ENCODE assay signal across 22 cellular contexts in genomic region chr19:13176345-13176744, GRCh38. TPM values are rescaled to one million over a fixed set of nuclear protein-coding genes. Genes with fewer than 3 reads are reported as not detected.
A peak's percentile ranks its signal among the peaks of the same experiment; 100 is the strongest.
DNase-seq lines count a peak whose midpoint lies in the region; ATAC-seq lines count a peak whose summit lies in the region.
"Had no signal": no experiment of that assay in that cellular context is flagged by ENCODE, and none has a peak within 500 bp of the region (broad histone marks: within the 10 kb centered on the region; RNA-seq: fewer than 3 reads in every experiment).

No MANE protein-coding gene starts in this region.

- no peak overlapping the region for H3K23ac ChIP-seq in neuronal stem cell (ENCODE audit: low read depth, low read length, poor library complexity)
- no peak overlapping the region for H3K23ac ChIP-seq in mesendoderm (ENCODE audit: low read length)

- no peak overlapping the region for H2BK12ac ChIP-seq in neuronal stem cell (ENCODE audit: low read length)

- no peak overlapping the region for H3K4me3 ChIP-seq in BLaER1 treated with 17β-estradiol and CSF1 and Interleukin-3, amounts not matched to agents 10 nM and 100 nM
- no peak overlapping the region for H3K4me3 ChIP-seq in MG63
- peak overlapping the region in 1 of 2 donors; percentile 30 for H3K4me3 ChIP-seq in neuronal stem cell (ENCODE audit: low read length in 2 of 2)
- no peak overlapping the region for H3K4me3 ChIP-seq in mesendoderm (ENCODE audit: low read length)
- H3K4me3 ChIP-seq: left lung, suprapubic skin, vagina had no signal

- H2AK5ac ChIP-seq in neuronal stem cell (ENCODE audit: low read depth, low read length): peak overlapping the region; percentile 83
- H2AK5ac ChIP-seq in mesendoderm (ENCODE audit: low read length): no peak overlapping the region

- H4K20me1 ChIP-seq in BLaER1 treated with 17β-estradiol and CSF1 and Interleukin-3, amounts not matched to agents 10 nM and 100 nM: no peaks in the 10 kb centered on the region

- H3K79me2 ChIP-seq in mesendoderm (ENCODE audit: control insufficient read depth, insufficient read depth, low read length): no peaks in the 10 kb centered on the region

- no peak overlapping the region for H4K91ac ChIP-seq in neuronal stem cell (ENCODE audit: low read depth, low read length, poor library complexity)

- H3K4me1 ChIP-seq in BLaER1 treated with 17β-estradiol and CSF1 and Interleukin-3, amounts not matched to agents 10 nM and 100 nM: peaks cover 39 to 87% (median 80%) of the 10 kb centered on the region in 10 experiments
- no peaks in the 10 kb centered on the region for H3K4me1 ChIP-seq in neuronal stem cell (ENCODE audit: control insufficient read depth in 2 of 2, insufficient read depth in 1 of 2, low read depth in 1 of 2, low read length in 2 of 2)
- no peaks in the 10 kb centered on the region for H3K4me1 ChIP-seq in mesendoderm (ENCODE audit: control insufficient read depth, low read depth, low read length)

- peak overlapping the region in 4 of 11 experiments; percentile 2 to 49 (median 18); a peak in 3 of 22 replicates for H3K9ac ChIP-seq in BLaER1 treated with 17β-estradiol and CSF1 and Interleukin-3, amounts not matched to agents 10 nM and 100 nM
- no peak overlapping the region for H3K9ac ChIP-seq in neuronal stem cell (ENCODE audit: low read depth, low read length, poor library complexity)
- no peak overlapping the region for H3K9ac ChIP-seq in mesendoderm (ENCODE audit: low read length)

- H2BK120ac ChIP-seq in neuronal stem cell (ENCODE audit: low read depth, low read length) (no peak overlapping the region), mesendoderm (ENCODE audit: low read depth, low read length) (no peak overlapping the region)

- no peak overlapping the region for H2BK5ac ChIP-seq in neuronal stem cell (ENCODE audit: low read length)
- no peak overlapping the region for H2BK5ac ChIP-seq in mesendoderm (ENCODE audit: low read length)

- no peaks in the 10 kb centered on the region for H3K36me3 ChIP-seq in BLaER1 treated with 17β-estradiol and CSF1 and Interleukin-3, amounts not matched to agents 10 nM and 100 nM
- H3K36me3 ChIP-seq in MG63 (no peaks in the 10 kb centered on the region), neuronal stem cell (replicated peaks in 1 of 2; ENCODE audit: control insufficient read depth in 2 of 2, insufficient read depth in 2 of 2, low read length in 2 of 2) (no peaks in the 10 kb centered on the region), mesendoderm (ENCODE audit: control insufficient read depth, insufficient read depth, low read length) (no peaks in the 10 kb centered on the region)
- H3K36me3 ChIP-seq: left lung, suprapubic skin, vagina had no signal

- H3K4ac ChIP-seq in neuronal stem cell (ENCODE audit: low read length): no peak overlapping the region
- H3K4ac ChIP-seq in mesendoderm (ENCODE audit: low read depth, low read length): no peak overlapping the region

- WGBS in neuronal stem cell (ENCODE audit: extremely low coverage in 2 of 2, insufficient read length in 2 of 2, insufficient replicate concordance in 1 of 2), 2 donors: no CpG with 5 or more reads among the region's 8 CpGs
- WGBS in mesendoderm (ENCODE audit: extremely low coverage, insufficient coverage, low lambda C conversion rate): no CpG with 5 or more reads among the region's 8 CpGs

- H3K27me3 ChIP-seq in BLaER1 treated with 17β-estradiol and CSF1 and Interleukin-3, amounts not matched to agents 10 nM and 100 nM: no peaks in the 10 kb centered on the region
- H3K27me3 ChIP-seq in MG63: no peaks in the 10 kb centered on the region
- no peaks in the 10 kb centered on the region for H3K27me3 ChIP-seq in neuronal stem cell (ENCODE audit: control insufficient read depth in 3 of 3, insufficient read depth in 3 of 3, low read depth in 1 of 3, low read length in 3 of 3)
- H3K27me3 ChIP-seq in mesendoderm (ENCODE audit: insufficient read depth, low read length, poor library complexity): no peaks in the 10 kb centered on the region
- H3K27me3 ChIP-seq: left lung, suprapubic skin, vagina had no signal

- DNase-seq in MG63 (peak; percentile 53), glomerular visceral epithelial cell (ENCODE audit: extremely low spot score) (peak; percentile 60), neuronal stem cell (ENCODE audit: low spot score) (no peak), left lobe of liver (ENCODE audit: low spot score) (no peak), islet precursor cell (no peak), mesendoderm (no peak)
- DNase-seq in activated CD4-positive, CD25-positive, alpha-beta regulatory T cell treated with anti-CD3 and anti-CD28 coated beads, Interleukin-2, amount 50 U/mL, for 72 hours: no peak
- DNase-seq: activated CD4-positive, alpha-beta T cell treated with anti-CD3 and anti-CD28 coated beads for 1 hour; activated CD8-positive, alpha-beta memory T cell treated with anti-CD3 and anti-CD28 coated beads for 24 hours; activated T-cell treated with anti-CD3 and anti-CD28 coated beads, Interleukin-2, amount 50 U/mL, for 72 hours; CD8-positive, alpha-beta memory T cell; endodermal cell; GOT3; Kasumi-1; left lung; NCI-H1105; NCI-H2081; NCI-H510A treated with DMSO at 0.1 percent for 48 hours; right cardiac atrium had no signal

- H3K9me3 ChIP-seq in BLaER1 treated with 17β-estradiol and CSF1 and Interleukin-3, amounts not matched to agents 10 nM and 100 nM (replicated peaks in 1 of 11): no peaks in the 10 kb centered on the region
- no peaks in the 10 kb centered on the region for H3K9me3 ChIP-seq in MG63
- no peaks in the 10 kb centered on the region for H3K9me3 ChIP-seq in neuronal stem cell (replicated peaks in 1 of 2; ENCODE audit: control insufficient read depth in 2 of 2, insufficient read depth in 1 of 2, low read depth in 1 of 2, low read length in 2 of 2)
- H3K9me3 ChIP-seq: left lung, suprapubic skin, vagina had no signal

- no peak for ATAC-seq in left lobe of liver
- ATAC-seq: activated T-cell treated with anti-CD3 and anti-CD28 coated beads, Interleukin-2, amount 50 U/mL, for 72 hours; left lung; right cardiac atrium had no signal

- H4K8ac ChIP-seq in neuronal stem cell (ENCODE audit: low read depth, low read length) (no peak overlapping the region), mesendoderm (ENCODE audit: low read depth, low read length) (no peak overlapping the region)

- no peak overlapping the region for H2BK15ac ChIP-seq in neuronal stem cell (ENCODE audit: low read length)
- H2BK15ac ChIP-seq in mesendoderm (replicated peaks; ENCODE audit: low read depth): no peak overlapping the region

- no peak overlapping the region for H3K56ac ChIP-seq in mesendoderm (ENCODE audit: low read length)

- no peak overlapping the region for H2AFZ ChIP-seq in neuronal stem cell (ENCODE audit: low read length)

- H3K79me1 ChIP-seq in neuronal stem cell (ENCODE audit: low read depth, low read length) (no peaks in the 10 kb centered on the region), mesendoderm (ENCODE audit: low read length) (no peaks in the 10 kb centered on the region)

- peak overlapping the region in 7 of 11 experiments; percentile 27 to 64 (median 55); a peak in 10 of 22 replicates for H3K27ac ChIP-seq in BLaER1 treated with 17β-estradiol and CSF1 and Interleukin-3, amounts not matched to agents 10 nM and 100 nM
- no peak overlapping the region for H3K27ac ChIP-seq in neuronal stem cell (replicated peaks; ENCODE audit: low read length)
- H3K27ac ChIP-seq in mesendoderm (ENCODE audit: low read depth, low read length): no peak overlapping the region
- H3K27ac ChIP-seq: left lung, suprapubic skin, vagina had no signal

- peak overlapping the region; percentile 56 for H3K14ac ChIP-seq in neuronal stem cell (ENCODE audit: low read length)

- peak overlapping the region in 8 of 11 experiments; percentile 9 to 68 (median 40); a peak in 12 of 22 replicates for H3K4me2 ChIP-seq in BLaER1 treated with 17β-estradiol and CSF1 and Interleukin-3, amounts not matched to agents 10 nM and 100 nM
- H3K4me2 ChIP-seq in neuronal stem cell (ENCODE audit: insufficient read depth, low read length, poor library complexity, severe bottlenecking): no peak overlapping the region
- H3K4me2 ChIP-seq in mesendoderm (ENCODE audit: low read length): no peak overlapping the region

- no peak overlapping the region for H4K5ac ChIP-seq in mesendoderm (ENCODE audit: low read length)

- no peak overlapping the region for H3K18ac ChIP-seq in neuronal stem cell (ENCODE audit: low read length)
- H3K18ac ChIP-seq in mesendoderm (ENCODE audit: low read length): no peak overlapping the region

RNA-seq across cellular contexts. Expression of gene IER2, which starts 26.1 kb away (rescaled TPM):
- total RNA-seq in MG63 (2014; rRNA removed; shearing (Covaris generic); ENCODE audit: low replicate concordance): 39.0 and 80.1 TPM in 2 replicates
- polyA plus RNA-seq in neuronal stem cell (2013, experiment 1 of 2): 64.6 TPM
- polyA plus RNA-seq in neuronal stem cell (2013, experiment 2 of 2): 64.5 TPM
- total RNA-seq in left lobe of liver: 26.5 TPM
- polyA plus RNA-seq in mesendoderm (2013, experiment 1 of 2): 75.2 TPM
- polyA plus RNA-seq in mesendoderm (2013, experiment 2 of 2): 77.2 TPM

RNA-seq across cellular contexts. Expression of gene STX10, which starts 26.2 kb away (rescaled TPM):
- 281 and 371 TPM in 2 replicates for total RNA-seq in MG63 (2014; rRNA removed; shearing (Covaris generic); ENCODE audit: low replicate concordance)
- polyA plus RNA-seq in neuronal stem cell (2013, experiment 1 of 2): 35.3 TPM
- 33.1 TPM for polyA plus RNA-seq in neuronal stem cell (2013, experiment 2 of 2)
- 22.7 TPM for total RNA-seq in left lobe of liver
- polyA plus RNA-seq in mesendoderm (2013, experiment 1 of 2): 30.2 TPM
- polyA plus RNA-seq in mesendoderm (2013, experiment 2 of 2): 29.9 TPM

RNA-seq across cellular contexts. Expression of gene NACC1, which starts 58.3 kb away (rescaled TPM):
- total RNA-seq in MG63 (2014; rRNA removed; shearing (Covaris generic); ENCODE audit: low replicate concordance): 44.6 and 96.4 TPM in 2 replicates
- polyA plus RNA-seq in neuronal stem cell (2013, experiment 1 of 2): 123 TPM
- 121 TPM for polyA plus RNA-seq in neuronal stem cell (2013, experiment 2 of 2)
- total RNA-seq in left lobe of liver: 26.7 TPM
- polyA plus RNA-seq in mesendoderm (2013, experiment 1 of 2): 210 TPM
- polyA plus RNA-seq in mesendoderm (2013, experiment 2 of 2): 205 TPM

RNA-seq across cellular contexts. Expression of gene TRMT1, which starts 59.8 kb away (rescaled TPM):
- 127 and 172 TPM in 2 replicates for total RNA-seq in MG63 (2014; rRNA removed; shearing (Covaris generic); ENCODE audit: low replicate concordance)
- 22.9 TPM for polyA plus RNA-seq in neuronal stem cell (2013, experiment 1 of 2)
- 24.4 TPM for polyA plus RNA-seq in neuronal stem cell (2013, experiment 2 of 2)
- total RNA-seq in left lobe of liver: 15.8 TPM
- 67.9 TPM for polyA plus RNA-seq in mesendoderm (2013, experiment 1 of 2)
- 70.6 TPM for polyA plus RNA-seq in mesendoderm (2013, experiment 2 of 2)

Comparison
In these comparisons a context has a peak if more than half of its experiments do, and no peak if none do; other contexts are left out.
1. H3K27ac ChIP-seq: peak in BLaER1 treated with 17β-estradiol and CSF1 and Interleukin-3, amounts not matched to agents 10 nM and 100 nM (7 of 11); none in neuronal stem cell (single experiment) and mesendoderm (single experiment).
2. H3K4me2 ChIP-seq: peak in BLaER1 treated with 17β-estradiol and CSF1 and Interleukin-3, amounts not matched to agents 10 nM and 100 nM (8 of 11); none in neuronal stem cell (single experiment) and mesendoderm (single experiment).
3. DNase-seq: peak in MG63 (single experiment) and glomerular visceral epithelial cell (single experiment); none in neuronal stem cell (single experiment), left lobe of liver (single experiment), islet precursor cell (single experiment), mesendoderm (single experiment) and activated CD4-positive, CD25-positive, alpha-beta regulatory T cell treated with anti-CD3 and anti-CD28 coated beads, Interleukin-2, amount 50 U/mL, for 72 hours (single experiment).
4. RNA of gene STX10, which starts 26.2 kb away (total RNA-seq): 281 to 371 TPM in MG63; 22.7 TPM in left lobe of liver (single experiment); every median in the first group is over 10 times any median in the second.